In the genomic region with DNA sequence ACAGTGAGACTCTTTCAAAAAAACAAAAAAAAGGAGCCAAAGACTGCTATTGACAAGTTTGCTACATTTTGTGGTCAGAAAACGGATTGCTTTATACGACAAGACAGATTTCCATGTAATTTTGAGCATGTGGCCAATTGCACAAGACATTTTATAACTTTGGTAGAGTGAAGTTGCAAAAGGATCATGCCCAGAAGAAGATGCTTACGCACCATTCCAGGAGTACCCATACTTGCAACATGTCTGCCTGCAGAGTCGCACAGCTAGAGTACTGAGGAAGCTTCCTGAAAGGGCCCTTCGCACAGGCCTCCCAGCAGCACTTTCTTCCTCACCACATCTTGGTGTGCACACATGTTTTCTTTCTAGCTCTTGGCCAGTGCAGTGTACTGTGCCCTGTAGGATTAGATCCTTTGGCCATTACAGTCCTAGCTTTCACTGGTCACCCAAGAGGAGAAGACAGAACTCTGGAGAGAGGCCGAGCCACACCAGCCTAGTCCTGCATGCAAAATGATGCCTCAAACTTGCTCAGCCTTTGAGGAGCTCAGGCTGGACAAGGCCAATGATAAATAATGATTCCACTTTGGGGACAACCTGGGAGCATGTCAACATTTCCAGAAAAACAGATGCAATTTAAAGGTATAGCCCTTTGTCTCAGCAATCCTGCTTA, we compare ENCODE assay signal across 1 cellular context.
TF ChIP-seq lines count a peak whose summit lies in the region.

No MANE protein-coding gene starts in this region.

TF ChIP-seq in SK-N-SH, 30 proteins besides CTCF, POLR2A, EP300 and RAD21 (continued from another document):
- TF ChIP-seq TEAD4 (IDR thresholded peaks at IDR 0.05; ENCODE audit: borderline replicate concordance, insufficient read depth) (no peak), POLR2AphosphoS5 (IDR thresholded peaks at IDR 0.05; ENCODE audit: low read depth, low read length) (no peak), JUND (IDR thresholded peaks at IDR 0.05) (no peak), FOSL2 (IDR thresholded peaks at IDR 0.05; ENCODE audit: borderline replicate concordance, low read depth) (no peak), GABPA (IDR thresholded peaks at IDR 0.05; ENCODE audit: low read depth) (no peak), TCF12 (IDR thresholded peaks at IDR 0.05) (no peak), YY1 (IDR thresholded peaks at IDR 0.05; ENCODE audit: low read depth) (no peak)
- TF ChIP-seq, protein P1, sequence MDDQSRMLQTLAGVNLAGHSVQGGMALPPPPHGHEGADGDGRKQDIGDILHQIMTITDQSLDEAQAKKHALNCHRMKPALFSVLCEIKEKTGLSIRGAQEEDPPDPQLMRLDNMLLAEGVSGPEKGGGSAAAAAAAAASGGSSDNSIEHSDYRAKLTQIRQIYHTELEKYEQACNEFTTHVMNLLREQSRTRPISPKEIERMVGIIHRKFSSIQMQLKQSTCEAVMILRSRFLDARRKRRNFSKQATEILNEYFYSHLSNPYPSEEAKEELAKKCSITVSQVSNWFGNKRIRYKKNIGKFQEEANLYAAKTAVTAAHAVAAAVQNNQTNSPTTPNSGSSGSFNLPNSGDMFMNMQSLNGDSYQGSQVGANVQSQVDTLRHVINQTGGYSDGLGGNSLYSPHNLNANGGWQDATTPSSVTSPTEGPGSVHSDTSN (IDR thresholded peaks at IDR 0.05) = no peak
